8 cellular contexts compared by ENCODE assay signal in the genomic region with DNA sequence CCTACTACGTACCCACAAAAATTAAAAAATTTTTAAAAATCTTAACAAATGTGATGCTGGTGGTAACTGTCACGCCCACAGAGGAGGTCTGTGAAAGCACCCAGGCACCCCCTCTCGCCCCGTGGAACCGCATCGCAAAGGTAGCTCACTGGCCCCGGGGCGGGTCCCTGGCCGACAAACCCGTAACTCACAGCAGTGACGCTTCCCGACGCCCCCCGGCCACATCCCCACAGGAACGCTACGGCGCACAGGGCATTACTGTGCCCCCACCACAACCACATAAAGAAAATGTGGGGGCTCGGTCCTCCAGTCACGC. TPM values are rescaled to one million over a fixed set of nuclear protein-coding genes. Genes with fewer than 3 reads are reported as not detected.
DNase-seq lines count a peak whose midpoint lies in the region; ATAC-seq and TF ChIP-seq lines count a peak whose summit lies in the region.

No MANE protein-coding gene starts in this region.

- CTCF ChIA-PET in activated CD4-positive, alpha-beta memory T cell treated with anti-CD3 and anti-CD28 coated beads for 36 hours (lab: Charles Lee): interaction anchor here (1.1 to 2.4 kb wide), 8 partner anchors 18 to 320 kb away, joined by 3 to 11 read pairs (median 5); a partner anchor contains a TSS

- H3K4me1 ChIP-seq in psoas muscle: peaks cover 9% of the 10 kb centered on the region

- peak overlapping the region; percentile 86 for H3K4me3 Mint-ChIP-seq in activated CD4-positive, alpha-beta memory T cell treated with anti-CD3 and anti-CD28 coated beads for 36 hours

- in situ Hi-C loops in G401 (cut with HindIII; ENCODE audit: low sequenced_read_pairs): no loop called here

- no peaks in the 10 kb centered on the region for H3K9me3 Mint-ChIP-seq in activated CD4-positive, alpha-beta memory T cell treated with anti-CD3 and anti-CD28 coated beads for 36 hours

- no peaks in the 10 kb centered on the region for H3K36me3 Mint-ChIP-seq in activated CD4-positive, alpha-beta memory T cell treated with anti-CD3 and anti-CD28 coated beads for 36 hours

- peak overlapping the region; percentile 82 for H3K27ac ChIP-seq in psoas muscle

- H3K4me3 ChIP-seq in fibroblast of pulmonary artery (replicated peaks; ENCODE audit: low read depth, low read length): peak overlapping the region; percentile 91
- H3K4me3 ChIP-seq in psoas muscle: peak overlapping the region; percentile 87

- peaks cover 2 to 33% of the 10 kb centered on the region in 2 donors for H3K36me3 ChIP-seq in psoas muscle (ENCODE audit: insufficient read depth in 1 of 2, low read depth in 1 of 2)

- no peaks in the 10 kb centered on the region for H3K9me3 ChIP-seq in psoas muscle

- peak overlapping the region; percentile 33 for H3K27ac Mint-ChIP-seq in activated CD4-positive, alpha-beta memory T cell treated with anti-CD3 and anti-CD28 coated beads for 36 hours

- ATAC-seq in HG03196 (IDR thresholded peaks at IDR 0.05; ENCODE audit: unreplicated experiment) (peak; percentile 2), psoas muscle (peak in 1 of 4 donors; percentile 2)

- POLR2A ChIA-PET in activated CD4-positive, alpha-beta memory T cell treated with anti-CD3 and anti-CD28 coated beads for 36 hours (lab: Charles Lee): interaction anchor here (0.8 to 1.9 kb wide), 6 partner anchors 33 to 258 kb away, joined by 3 to 9 read pairs (median 6); a partner anchor contains a TSS

- intact Hi-C loops in activated CD4-positive, alpha-beta memory T cell treated with anti-CD3 and anti-CD28 coated beads for 36 hours (cut with micrococcal nuclease): loop anchor here (1.0 to 10.0 kb wide), 5 partner anchors 35 to 361 kb away; a partner anchor contains a TSS
- intact Hi-C loops in psoas muscle (cut with DNase I): no loop called here

- 0% methylated on average over 17 to 19 of the region's 19 CpGs for WGBS in psoas muscle, 3 donors

- DNase-seq in G401 (ENCODE audit: low spot score) (peak; percentile 7), fibroblast of pulmonary artery (ENCODE audit: low read depth) (no peak), psoas muscle (peak in 1 of 2 donors; percentile 37), 8988T (no peak), NCI-H2107 (lab: John Stamatoyannopoulos, UW) (no peak), GDM1 (lab: John Stamatoyannopoulos, UW) (no peak)
- no peak for DNase-seq in activated CD4-positive, alpha-beta memory T cell treated with anti-CD3 and anti-CD28 coated beads for 36 hours

- no peaks in the 10 kb centered on the region for H3K27me3 ChIP-seq in psoas muscle (ENCODE audit: insufficient read depth in 3 of 3, low read length in 2 of 3)

- H3K27me3 Mint-ChIP-seq in activated CD4-positive, alpha-beta memory T cell treated with anti-CD3 and anti-CD28 coated beads for 36 hours: no peaks in the 10 kb centered on the region

- TF ChIP-seq CTCF in fibroblast of pulmonary artery (IDR thresholded peaks at IDR 0.05; ENCODE audit: low read length, missing control alignments): no peak
- TF ChIP-seq CTCF in psoas muscle (IDR thresholded peaks at IDR 0.05): no peak

- H3K4me1 Mint-ChIP-seq in activated CD4-positive, alpha-beta memory T cell treated with anti-CD3 and anti-CD28 coated beads for 36 hours (ENCODE audit: low read depth): peaks cover 17% of the 10 kb centered on the region

RNA-seq across cellular contexts. Expression of a gene that starts 0.4 kb away (rescaled TPM):
- 12.8 and 18.0 TPM in 2 replicates for total RNA-seq in G401 (2014; rRNA removed; shearing (Covaris generic))
- total RNA-seq in activated CD4-positive, alpha-beta memory T cell treated with anti-CD3 and anti-CD28 coated beads for 36 hours: 10 to 100 TPM; 11.7 to 13.3 TPM
- total RNA-seq in psoas muscle: 1 to 10 TPM; 5.2 to 9.1 (median 7.4) TPM
- polyA plus RNA-seq in psoas muscle: 10 to 100 TPM; 10.7 to 15.0 (median 14.2) TPM

RNA-seq across cellular contexts. Expression of a gene that starts 0.6 kb away (rescaled TPM):
- total RNA-seq in G401 (2014; rRNA removed; shearing (Covaris generic)): not detected in 2 replicates
- total RNA-seq in activated CD4-positive, alpha-beta memory T cell treated with anti-CD3 and anti-CD28 coated beads for 36 hours: under 1 TPM in 1 of 2 experiments, not detected in 1; 0.31 TPM
- total RNA-seq in psoas muscle: 1 to 10 TPM in 1 of 4 donors, under 1 TPM in 2, not detected in 1; 0.42 to 1.1 (median 0.71) TPM
- polyA plus RNA-seq in psoas muscle: 1 to 10 TPM; 1.2 to 2.1 (median 1.8) TPM

RNA-seq across cellular contexts. Expression of a gene that starts 33.3 kb away (rescaled TPM):
- 11.0 and 16.2 TPM in 2 replicates for total RNA-seq in G401 (2014; rRNA removed; shearing (Covaris generic))
- 10 to 100 TPM; 11.3 to 11.4 TPM for total RNA-seq in activated CD4-positive, alpha-beta memory T cell treated with anti-CD3 and anti-CD28 coated beads for 36 hours
- 1 to 10 TPM; 4.8 to 8.9 (median 7.9) TPM for total RNA-seq in psoas muscle
- 1 to 10 TPM; 3.7 to 8.4 (median 5.1) TPM for polyA plus RNA-seq in psoas muscle

RNA-seq across cellular contexts. Expression of a gene that starts 40.3 kb away (rescaled TPM):
- total RNA-seq in G401 (2014; rRNA removed; shearing (Covaris generic)): 71.5 and 89.1 TPM in 2 replicates
- total RNA-seq in activated CD4-positive, alpha-beta memory T cell treated with anti-CD3 and anti-CD28 coated beads for 36 hours: 10 to 100 TPM; 22.2 to 23.6 TPM
- 10 to 100 TPM in 1 of 4 donors, 1 to 10 TPM in 3; 6.3 to 20.2 (median 8.4) TPM for total RNA-seq in psoas muscle
- 1 to 10 TPM; 6.6 to 9.7 (median 7.4) TPM for polyA plus RNA-seq in psoas muscle

RNA-seq across cellular contexts. Expression of a gene that starts 54.4 kb away (rescaled TPM):
- total RNA-seq in G401 (2014; rRNA removed; shearing (Covaris generic)): not detected in 2 replicates
- total RNA-seq in activated CD4-positive, alpha-beta memory T cell treated with anti-CD3 and anti-CD28 coated beads for 36 hours: not detected
- total RNA-seq in psoas muscle: not detected
- under 1 TPM in 1 of 3 donors, not detected in 2; 0.41 TPM for polyA plus RNA-seq in psoas muscle
